In the genomic region with DNA sequence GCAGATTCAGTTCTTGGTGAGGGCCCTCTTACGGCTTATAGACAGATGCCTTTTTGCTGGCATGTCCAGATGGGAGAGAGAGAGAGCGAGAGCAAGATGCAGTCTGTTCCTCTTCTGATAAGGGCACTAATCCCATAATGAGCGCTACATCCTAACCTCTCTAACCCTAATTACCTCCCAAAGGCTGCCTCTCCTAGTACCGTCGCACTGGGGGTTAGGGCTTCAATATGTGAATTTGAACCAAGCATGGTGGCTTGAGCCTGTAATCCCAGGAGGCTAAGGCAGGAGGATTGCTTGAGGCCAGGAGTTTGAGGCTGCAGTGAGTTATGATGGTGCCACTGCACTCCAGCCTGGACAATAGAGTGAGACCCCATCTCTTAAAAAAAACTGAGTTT, we compare ENCODE assay signal across 1 cellular context.
A peak's percentile ranks its signal among the peaks of the same experiment; 100 is the strongest.
TF ChIP-seq lines count a peak whose summit lies in the region.

No MANE protein-coding gene starts in this region.

TF ChIP-seq in K562, 482 proteins besides CTCF, POLR2A, EP300 and RAD21 (continued from another document and continues in another):
- no peak for TF ChIP-seq RBM22 (IDR thresholded peaks at IDR 0.05; ENCODE audit: low read depth, low read length, poor library complexity, severe bottlenecking)
- TF ChIP-seq, protein P1, sequence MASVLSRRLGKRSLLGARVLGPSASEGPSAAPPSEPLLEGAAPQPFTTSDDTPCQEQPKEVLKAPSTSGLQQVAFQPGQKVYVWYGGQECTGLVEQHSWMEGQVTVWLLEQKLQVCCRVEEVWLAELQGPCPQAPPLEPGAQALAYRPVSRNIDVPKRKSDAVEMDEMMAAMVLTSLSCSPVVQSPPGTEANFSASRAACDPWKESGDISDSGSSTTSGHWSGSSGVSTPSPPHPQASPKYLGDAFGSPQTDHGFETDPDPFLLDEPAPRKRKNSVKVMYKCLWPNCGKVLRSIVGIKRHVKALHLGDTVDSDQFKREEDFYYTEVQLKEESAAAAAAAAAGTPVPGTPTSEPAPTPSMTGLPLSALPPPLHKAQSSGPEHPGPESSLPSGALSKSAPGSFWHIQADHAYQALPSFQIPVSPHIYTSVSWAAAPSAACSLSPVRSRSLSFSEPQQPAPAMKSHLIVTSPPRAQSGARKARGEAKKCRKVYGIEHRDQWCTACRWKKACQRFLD (CRISPR knock-in tag; IDR thresholded peaks at IDR 0.05) = peak; percentile 87
- no peak for TF ChIP-seq JUN (IDR thresholded peaks at IDR 0.05; ENCODE audit: borderline replicate concordance, low read depth, low read length)
- peak; percentile 80 for TF ChIP-seq JUN (CRISPR knock-in tag; IDR thresholded peaks at IDR 0.05; ENCODE audit: borderline replicate concordance)
- TF ChIP-seq CREB1 (IDR thresholded peaks at IDR 0.05) = peak; percentile 57; the same call in 1 of the 2 replicates
- no peak for TF ChIP-seq CREB1 (CRISPR knock-in tag; IDR thresholded peaks at IDR 0.05)
- peak; percentile 68 for TF ChIP-seq CXXC5 (CRISPR knock-in tag; IDR thresholded peaks at IDR 0.05)
- TF ChIP-seq ZNF717 (CRISPR knock-in tag; IDR thresholded peaks at IDR 0.05) = no peak
- TF ChIP-seq MYNN (IDR thresholded peaks at IDR 0.05) = peak; percentile 82
- no peak for TF ChIP-seq MYNN (CRISPR knock-in tag; IDR thresholded peaks at IDR 0.05)
- TF ChIP-seq ZNF212 (CRISPR knock-in tag; IDR thresholded peaks at IDR 0.05) = no peak
- TF ChIP-seq PML (IDR thresholded peaks at IDR 0.05; ENCODE audit: low read length) = peak; percentile 89
- TF ChIP-seq CREB3 (tag; conservative IDR thresholded peaks at IDR 0.05; ENCODE audit: low read depth) = no peak
- TF ChIP-seq, protein P2, sequence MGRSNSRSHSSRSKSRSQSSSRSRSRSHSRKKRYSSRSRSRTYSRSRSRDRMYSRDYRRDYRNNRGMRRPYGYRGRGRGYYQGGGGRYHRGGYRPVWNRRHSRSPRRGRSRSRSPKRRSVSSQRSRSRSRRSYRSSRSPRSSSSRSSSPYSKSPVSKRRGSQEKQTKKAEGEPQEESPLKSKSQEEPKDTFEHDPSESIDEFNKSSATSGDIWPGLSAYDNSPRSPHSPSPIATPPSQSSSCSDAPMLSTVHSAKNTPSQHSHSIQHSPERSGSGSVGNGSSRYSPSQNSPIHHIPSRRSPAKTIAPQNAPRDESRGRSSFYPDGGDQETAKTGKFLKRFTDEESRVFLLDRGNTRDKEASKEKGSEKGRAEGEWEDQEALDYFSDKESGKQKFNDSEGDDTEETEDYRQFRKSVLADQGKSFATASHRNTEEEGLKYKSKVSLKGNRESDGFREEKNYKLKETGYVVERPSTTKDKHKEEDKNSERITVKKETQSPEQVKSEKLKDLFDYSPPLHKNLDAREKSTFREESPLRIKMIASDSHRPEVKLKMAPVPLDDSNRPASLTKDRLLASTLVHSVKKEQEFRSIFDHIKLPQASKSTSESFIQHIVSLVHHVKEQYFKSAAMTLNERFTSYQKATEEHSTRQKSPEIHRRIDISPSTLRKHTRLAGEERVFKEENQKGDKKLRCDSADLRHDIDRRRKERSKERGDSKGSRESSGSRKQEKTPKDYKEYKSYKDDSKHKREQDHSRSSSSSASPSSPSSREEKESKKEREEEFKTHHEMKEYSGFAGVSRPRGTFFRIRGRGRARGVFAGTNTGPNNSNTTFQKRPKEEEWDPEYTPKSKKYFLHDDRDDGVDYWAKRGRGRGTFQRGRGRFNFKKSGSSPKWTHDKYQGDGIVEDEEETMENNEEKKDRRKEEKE (IDR thresholded peaks at IDR 0.05; ENCODE audit: borderline replicate concordance in 1 of 2, control insufficient read depth in 1 of 2, low read depth in 2 of 2, low read length in 1 of 2) = 0 out of 4 replicates have a peak, but pooled peaks of 1 of the 2 experiments have one; percentile 53
- TF ChIP-seq GABPA (tag; conservative IDR thresholded peaks at IDR 0.05; ENCODE audit: low read depth) = no peak
- peak; percentile 83 for TF ChIP-seq GATA2 (CRISPR knock-in tag; IDR thresholded peaks at IDR 0.05)
- TF ChIP-seq ID3 (CRISPR knock-in tag; IDR thresholded peaks at IDR 0.05) = no peak
- TF ChIP-seq ID3 (tag; IDR thresholded peaks at IDR 0.05) = 0 out of 2 replicates have a peak, but pooled peaks have one; percentile 9
- TF ChIP-seq E2F5 (CRISPR knock-in tag; IDR thresholded peaks at IDR 0.05) = no peak
- TF ChIP-seq CHAMP1 (IDR thresholded peaks at IDR 0.05) = peak; percentile 44; the same call in 1 of the 2 replicates
- peak; percentile 63; the same call in 1 of the 2 replicates for TF ChIP-seq ZNF609 (CRISPR knock-in tag; IDR thresholded peaks at IDR 0.05; ENCODE audit: borderline replicate concordance)
- TF ChIP-seq GABPB2 (CRISPR knock-in tag; conservative IDR thresholded peaks at IDR 0.05) = no peak
- peak; percentile 91 for TF ChIP-seq DPF2 (IDR thresholded peaks at IDR 0.05)
- TF ChIP-seq CREM (IDR thresholded peaks at IDR 0.05; ENCODE audit: low read depth) = peak; percentile 71
- TF ChIP-seq ZNF436 (CRISPR knock-in tag; IDR thresholded peaks at IDR 0.05) = no peak
- TF ChIP-seq HBP1 (CRISPR knock-in tag; IDR thresholded peaks at IDR 0.05) = no peak
- peak; percentile 90 for TF ChIP-seq TAL1 (IDR thresholded peaks at IDR 0.05)
- TF ChIP-seq ZNF445 (CRISPR knock-in tag; IDR thresholded peaks at IDR 0.05; ENCODE audit: low read depth) = no peak
- no peak for TF ChIP-seq ZNF12 (CRISPR knock-in tag; IDR thresholded peaks at IDR 0.05)
- no peak for TF ChIP-seq ZFPM2 (CRISPR knock-in tag; IDR thresholded peaks at IDR 0.05)
- peak; percentile 66; the same call in 1 of the 2 replicates for TF ChIP-seq PHB2 (IDR thresholded peaks at IDR 0.05; ENCODE audit: low read depth)
- TF ChIP-seq FOXM1 (IDR thresholded peaks at IDR 0.05; ENCODE audit: low read depth) = peak; percentile 48; the same call in 1 of the 2 replicates
- TF ChIP-seq FOXM1 (CRISPR knock-in tag; IDR thresholded peaks at IDR 0.05; ENCODE audit: low read depth) = no peak
- no peak for TF ChIP-seq ASH1L (IDR thresholded peaks at IDR 0.05; ENCODE audit: borderline replicate concordance, low read depth, partially characterized antibody)
- peak; percentile 72; the same call in 1 of the 2 replicates for TF ChIP-seq ZNF589 (CRISPR knock-in tag; IDR thresholded peaks at IDR 0.05; ENCODE audit: low read depth)
- TF ChIP-seq, protein P3, sequence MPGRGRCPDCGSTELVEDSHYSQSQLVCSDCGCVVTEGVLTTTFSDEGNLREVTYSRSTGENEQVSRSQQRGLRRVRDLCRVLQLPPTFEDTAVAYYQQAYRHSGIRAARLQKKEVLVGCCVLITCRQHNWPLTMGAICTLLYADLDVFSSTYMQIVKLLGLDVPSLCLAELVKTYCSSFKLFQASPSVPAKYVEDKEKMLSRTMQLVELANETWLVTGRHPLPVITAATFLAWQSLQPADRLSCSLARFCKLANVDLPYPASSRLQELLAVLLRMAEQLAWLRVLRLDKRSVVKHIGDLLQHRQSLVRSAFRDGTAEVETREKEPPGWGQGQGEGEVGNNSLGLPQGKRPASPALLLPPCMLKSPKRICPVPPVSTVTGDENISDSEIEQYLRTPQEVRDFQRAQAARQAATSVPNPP (IDR thresholded peaks at IDR 0.05; ENCODE audit: borderline replicate concordance, insufficient read depth, insufficient read length) = no peak
- no peak for TF ChIP-seq BRD4 (IDR thresholded peaks at IDR 0.05)
- peak; percentile 55; the same call in 1 of the 2 replicates for TF ChIP-seq NCOA1 (IDR thresholded peaks at IDR 0.05; ENCODE audit: low read depth)
- TF ChIP-seq MXD1 (CRISPR knock-in tag; IDR thresholded peaks at IDR 0.05; ENCODE audit: borderline replicate concordance, poor library complexity, severe bottlenecking) = no peak
- no peak for TF ChIP-seq SMAD2 (IDR thresholded peaks at IDR 0.05; ENCODE audit: low read depth, low read length)
- TF ChIP-seq TCF3 (CRISPR knock-in tag; IDR thresholded peaks at IDR 0.05) = peak; percentile 96
- 0 out of 2 replicates have a peak, but pooled peaks have one; percentile 23 for TF ChIP-seq NR1H2 (CRISPR knock-in tag; IDR thresholded peaks at IDR 0.05)
- peak; percentile 67; the same call in 1 of the 2 replicates for TF ChIP-seq DMBX1 (CRISPR knock-in tag; IDR thresholded peaks at IDR 0.05; ENCODE audit: borderline replicate concordance)
- TF ChIP-seq STAT5A (IDR thresholded peaks at IDR 0.05; ENCODE audit: borderline replicate concordance, low read length) = peak; percentile 84
- peak; percentile 66 for TF ChIP-seq NEUROD1 (IDR thresholded peaks at IDR 0.05; ENCODE audit: borderline replicate concordance, low read depth, low read length, partially characterized antibody)
